7 cellular contexts compared by ENCODE assay signal in genomic region chr5:126354012-126354856, GRCh38.
DNase-seq lines count a peak whose midpoint lies in the region; ATAC-seq, FAIRE-seq and TF ChIP-seq lines count a peak whose summit lies in the region.

No MANE protein-coding gene starts in this region.

- peaks cover 17% of the 10 kb centered on the region for H3F3A ChIP-seq in PC-3 (ENCODE audit: low read length, unreplicated experiment)

- peak overlapping the region; percentile 73 for H3K9ac ChIP-seq in PC-3 (ENCODE audit: low read length)
- H3K9ac ChIP-seq in HepG2 (ENCODE audit: insufficient read depth, low read depth, low read length): peak overlapping the region; percentile 37; the same call in 1 of the 2 replicates

- peak; percentile 28 for ATAC-seq in HG02678 (IDR thresholded peaks at IDR 0.05; ENCODE audit: unreplicated experiment)
- ATAC-seq in PC-3: peak; percentile 70
- ATAC-seq in HepG2: peak; percentile 85

- BruUV-seq in PC-3 (replicated peaks; lab: Mats Ljungman, UMichigan) (TSS peak; percentile 87), HepG2 (replicated peaks; lab: Mats Ljungman, UMichigan) (no TSS peak)

- CTCF ChIA-PET in PC-3 (lab: Charles Lee): interaction anchor here (1.0 kb wide), 1 partner anchor 185 kb away, joined by 3 read pairs; no protein-coding TSS in a partner anchor
- CTCF ChIA-PET in HepG2 (lab: Yijun Ruan, JAX; ENCODE audit: low intra/inter-chr PET ratio, low total read pairs): interaction anchor here (0.8 to 3.1 kb wide), 3 partner anchors 18 to 185 kb away, joined by 3 to 40 read pairs (median 9); no protein-coding TSS in a partner anchor

- TF ChIP-seq CTCF in PC-3 (conservative IDR thresholded peaks at IDR 0.05; ENCODE audit: low read depth, low read length) (peak; percentile 78), HepG2 (CRISPR knock-in tag; IDR thresholded peaks at IDR 0.05) (peak; percentile 83), thyroid gland (IDR thresholded peaks at IDR 0.05) (peak in 5 of 6 experiments; percentile 16 to 90 (median 58))

- H2AFZ ChIP-seq in PC-3 (ENCODE audit: low read length) (peak overlapping the region; percentile 74), HepG2 (ENCODE audit: low read length) (peak overlapping the region; percentile 76)

- WGBS in HepG2 (ENCODE audit: low lambda C conversion rate): 20% methylated on average over 6 of the region's 6 CpGs
- WGBS in thyroid gland, 2 donors: 45 to 48% methylated on average over 6 of the region's 6 CpGs

- peak; percentile 94 for DNase-seq in GM04503 (ENCODE audit: low read depth)
- DNase-seq in PC-3: peak; percentile 93
- peak; percentile 38 for DNase-seq in cerebellum (ENCODE audit: low spot score)
- peak; percentile 58 for DNase-seq in HepG2 (ENCODE audit: low spot score)
- DNase-seq in thyroid gland: no peak
- no peak for DNase-seq in NCI-H1436 (lab: John Stamatoyannopoulos, UW)

- no peaks in the 10 kb centered on the region for H3K36me3 ChIP-seq in PC-3 (ENCODE audit: low read depth, low read length)
- no peaks in the 10 kb centered on the region for H3K36me3 ChIP-seq in HepG2 (replicated peaks in 1 of 2; ENCODE audit: control insufficient read depth in 1 of 2, insufficient read depth in 2 of 2, low read length in 2 of 2)
- H3K36me3 ChIP-seq in thyroid gland: no peaks in the 10 kb centered on the region

- H3K27ac ChIP-seq in PC-3 (ENCODE audit: low read length) (peak overlapping the region; percentile 97), HepG2 (ENCODE audit: extremely low read length, insufficient read depth, low read length) (no peak overlapping the region), thyroid gland (peak overlapping the region in 2 of 3 donors; percentile 19 to 73)

- H3K79me2 ChIP-seq in PC-3 (ENCODE audit: low read length) (no peaks in the 10 kb centered on the region), HepG2 (ENCODE audit: insufficient read depth, low read length) (no peaks in the 10 kb centered on the region)

- H3K9me3 ChIP-seq in PC-3 (ENCODE audit: low read length): no peaks in the 10 kb centered on the region
- H3K9me3 ChIP-seq in HepG2 (ENCODE audit: low read length): no peaks in the 10 kb centered on the region
- no peaks in the 10 kb centered on the region for H3K9me3 ChIP-seq in thyroid gland

- H3K4me3 ChIP-seq in PC-3 (ENCODE audit: low read length): peak overlapping the region; percentile 61
- H3K4me3 ChIP-seq in HepG2 (replicated peaks in 1 of 3; ENCODE audit: insufficient read depth in 1 of 3, low read depth in 2 of 3, low read length in 3 of 3): peak overlapping the region in 2 of 3 experiments; percentile 12 to 38; a peak in 3 of 6 replicates
- no peak overlapping the region for H3K4me3 ChIP-seq in thyroid gland (replicated peaks in 1 of 3)

- TF ChIP-seq RAD21 in HepG2 (CRISPR knock-in tag; IDR thresholded peaks at IDR 0.05): peak; percentile 67

- peak; percentile 81 for FAIRE-seq in HepG2 (lab: Jason Lieb, UNC)

- H3K4me2 ChIP-seq in PC-3 (ENCODE audit: low read length) (peak overlapping the region; percentile 85), HepG2 (ENCODE audit: low read depth, low read length) (peak overlapping the region; percentile 72)

- H4K20me1 ChIP-seq in PC-3 (ENCODE audit: low read length) (no peaks in the 10 kb centered on the region), HepG2 (ENCODE audit: insufficient read depth, low read length) (no peaks in the 10 kb centered on the region)

- TF ChIP-seq POLR2A in HepG2 (IDR thresholded peaks at IDR 0.05; ENCODE audit: insufficient read depth in 1 of 2, low read depth in 2 of 2, low read length in 2 of 2) (no peak), thyroid gland (IDR thresholded peaks at IDR 0.05) (no peak)

- H3K4me1 ChIP-seq in PC-3 (ENCODE audit: insufficient read depth, low read length) (peaks cover 72% of the 10 kb centered on the region), HepG2 (ENCODE audit: insufficient read depth, low read length) (peaks cover 39% of the 10 kb centered on the region), thyroid gland (peaks cover 7 to 9% of the 10 kb centered on the region in 2 donors)

- in situ Hi-C loops in HepG2 (cut with HindIII; ENCODE audit: extremely low pct_ligation_motif_present, low pct_unique_long_range_greater_than_20kb): loop anchor here (5.0 kb wide), 2 partner anchors 138 to 183 kb away; no protein-coding TSS in a partner anchor

- H3K27me3 ChIP-seq in PC-3 (ENCODE audit: low read length): no peaks in the 10 kb centered on the region
- H3K27me3 ChIP-seq in HepG2 (ENCODE audit: control insufficient read depth in 1 of 2, insufficient read depth in 2 of 2, low read length in 2 of 2): no peaks in the 10 kb centered on the region; a peak in 1 of 5 replicates
- no peaks in the 10 kb centered on the region for H3K27me3 ChIP-seq in thyroid gland

- intact Hi-C loops in PC-3 (cut with micrococcal nuclease) (loop anchor here (1.0 to 5.0 kb wide), 6 partner anchors 17 to 185 kb away; partner anchors contain the start of gene GRAMD2B), HepG2 (cut with micrococcal nuclease; ENCODE audit: unreplicated experiment) (loop anchor here (1.0 to 2.0 kb wide), 5 partner anchors 17 to 241 kb away; partner anchors contain the start of gene ALDH7A1), thyroid gland (cut with DNase I) (loop anchor here (5.0 to 10.0 kb wide), 3 partner anchors 61 to 243 kb away; partner anchors contain the start of gene ALDH7A1)

- TF ChIP-seq EP300 in HepG2 (IDR thresholded peaks at IDR 0.05; ENCODE audit: low read depth in 2 of 2, low read length in 2 of 2) (no peak), HepG2 (CRISPR knock-in tag; IDR thresholded peaks at IDR 0.05; ENCODE audit: borderline replicate concordance) (no peak)

- H3K9me2 ChIP-seq in PC-3 (replicated peaks; ENCODE audit: low read length): no peaks in the 10 kb centered on the region

- POLR2A ChIA-PET in PC-3 (lab: Charles Lee; ENCODE audit: unreplicated experiment) (interaction anchor here (0.6 to 0.8 kb wide), 3 partner anchors 17 to 247 kb away, joined by 3 to 14 read pairs (median 9); no protein-coding TSS in a partner anchor), HepG2 (lab: Yijun Ruan, JAX) (no interaction called here)

TF ChIP-seq in HepG2, 621 proteins besides CTCF, POLR2A, EP300 and RAD21 (continues in another document):
- TF ChIP-seq FOXK1 (CRISPR knock-in tag; IDR thresholded peaks at IDR 0.05; ENCODE audit: borderline replicate concordance, low read depth): no peak
- TF ChIP-seq PLSCR1 (CRISPR knock-in tag; IDR thresholded peaks at IDR 0.05; ENCODE audit: borderline replicate concordance): no peak
- 0 out of 2 replicates have a peak, but pooled peaks have one; percentile 33 for TF ChIP-seq KLF11 (CRISPR knock-in tag; IDR thresholded peaks at IDR 0.05)
- no peak for TF ChIP-seq RNF219 (CRISPR knock-in tag; IDR thresholded peaks at IDR 0.05)
- TF ChIP-seq DBP (CRISPR knock-in tag; IDR thresholded peaks at IDR 0.05; ENCODE audit: not compliant biosample characterization): no peak

Comparison
In these comparisons a context has a peak if more than half of its experiments do, and no peak if none do; other contexts are left out.
1. DNase-seq: peak in GM04503 (single experiment), PC-3 (single experiment), cerebellum (single experiment) and HepG2 (single experiment); none in thyroid gland (0 of 2) and NCI-H1436 (single experiment).
2. ATAC-seq: peak in every context shown above with its lines; median percentile 85 in HepG2; 70 in PC-3; 28 in HG02678.
3. H3K4me3 ChIP-seq: peak in PC-3 (single experiment) and HepG2 (2 of 3); none in thyroid gland (0 of 3).
4. Peak in every context shown above with its lines, with median percentiles within 50 percentile points of each other: CTCF ChIP-seq.